Comparison of ENCODE assay signal across 15 cellular contexts in the genomic region with DNA sequence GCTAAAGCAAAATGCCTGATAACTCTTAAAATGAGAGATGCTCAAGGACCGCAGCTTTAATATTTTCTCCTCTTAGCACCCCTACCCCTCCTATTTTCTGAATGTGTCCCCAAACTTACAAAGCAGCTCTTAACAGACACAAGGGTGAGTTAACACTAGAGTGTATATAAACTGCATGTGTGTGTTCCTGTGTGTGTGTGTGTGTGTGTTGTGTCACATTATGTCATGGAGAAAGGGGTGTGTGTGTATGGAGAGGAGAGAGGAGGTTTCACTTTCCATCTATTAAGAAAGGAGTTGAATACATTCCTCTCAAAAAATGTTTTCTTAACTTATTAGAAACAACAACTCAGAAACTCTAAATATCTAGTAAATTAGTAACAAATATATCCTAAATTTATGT. TPM values are rescaled to one million over a fixed set of nuclear protein-coding genes. Genes with fewer than 3 reads are reported as not detected.
DNase-seq lines count a peak whose midpoint lies in the region; ATAC-seq and TF ChIP-seq lines count a peak whose summit lies in the region.
"Had no signal": no experiment of that assay in that cellular context is flagged by ENCODE, and none has a peak within 500 bp of the region (broad histone marks: within the 10 kb centered on the region; RNA-seq: fewer than 3 reads in every experiment).

No MANE protein-coding gene starts in this region.

- 0 out of 2 replicates have a peak, but pooled peaks cover 5% of the 10 kb centered on the region for H3K79me2 ChIP-seq in GM23338 (replicated peaks; ENCODE audit: insufficient read depth)
- peaks cover 26% of the 10 kb centered on the region for H3K79me2 ChIP-seq in parathyroid adenoma

- H3K9ac ChIP-seq in parathyroid adenoma = no peak overlapping the region

- DNase-seq in GM23338 (ENCODE audit: low spot score) (no peak), WTC11 (ENCODE audit: low spot score) (no peak), cardiac muscle cell (ENCODE audit: low read depth in 1 of 2, low spot score in 1 of 2) (no peak), GM13976 (ENCODE audit: low spot score) (no peak), CD1c-positive myeloid dendritic cell (ENCODE audit: extremely low spot score) (no peak)
- DNase-seq in activated T-cell treated with anti-CD3 and anti-CD28 coated beads, Interleukin-2, amount 50 U/mL, for 24 hours = no peak
- DNase-seq: activated CD4-positive, CD25-positive, alpha-beta regulatory T cell; NCI-H510A treated with DMSO at 0.1 percent for 48 hours; SIG-M5; trophoblast cell had no signal

- H3K4me3 ChIP-seq in GM23338 = peak overlapping the region; percentile 65
- peak overlapping the region; percentile 44 for H3K4me3 ChIP-seq in cardiac muscle cell
- peak overlapping the region; percentile 72 for H3K4me3 ChIP-seq in parathyroid adenoma (ENCODE audit: low read depth, low read length)
- H3K4me3 ChIP-seq: HAP-1 had no signal

- H2AFZ ChIP-seq in GM23338 = no peak overlapping the region
- H2AFZ ChIP-seq in parathyroid adenoma = peak overlapping the region; percentile 6

- peak overlapping the region; percentile 89 for H3K4me2 ChIP-seq in GM23338
- peak overlapping the region; percentile 80 for H3K4me2 ChIP-seq in parathyroid adenoma (ENCODE audit: low read length)

- H3K9me3 Mint-ChIP-seq in GM23338 (no peaks in the 10 kb centered on the region), WTC11 (peaks cover 3% of the 10 kb centered on the region)
- no peaks in the 10 kb centered on the region for H3K9me3 Mint-ChIP-seq in activated T-cell treated with anti-CD3 and anti-CD28 coated beads, Interleukin-2, amount 50 U/mL, for 24 hours
- H3K9me3 Mint-ChIP-seq: central memory CD8-positive, alpha-beta T cell had no signal

- H3K4me1 ChIP-seq in GM23338 (ENCODE audit: insufficient read depth) (peaks cover 39% of the 10 kb centered on the region), cardiac muscle cell (ENCODE audit: low read depth) (peaks cover 20% of the 10 kb centered on the region), parathyroid adenoma (peaks cover 40% of the 10 kb centered on the region)
- H3K4me1 ChIP-seq: HAP-1 had no signal

- in situ Hi-C loops in GM13976 (cut with MboI; ENCODE audit: low sequenced_read_pairs, unreplicated experiment) = no loop called here

- H3K9me3 ChIP-seq in cardiac muscle cell (ENCODE audit: low read depth) (no peaks in the 10 kb centered on the region), parathyroid adenoma (ENCODE audit: control insufficient read depth, low read length) (no peaks in the 10 kb centered on the region)
- H3K9me3 ChIP-seq: HAP-1 had no signal

- no peak for ATAC-seq in GM23338
- ATAC-seq in WTC11 = no peak
- ATAC-seq in GM18519 (IDR thresholded peaks at IDR 0.05; ENCODE audit: low FRiP score, unreplicated experiment) = no peak

- H3F3A ChIP-seq in GM23338 (replicated peaks; ENCODE audit: low read depth) = no peaks in the 10 kb centered on the region

- TF ChIP-seq CTCF in GM23338 (conservative IDR thresholded peaks at IDR 0.05; ENCODE audit: low read depth in 2 of 2) (no peak), WTC11 (IDR thresholded peaks at IDR 0.05) (no peak), cardiac muscle cell (IDR thresholded peaks at IDR 0.05; ENCODE audit: low read depth, low read length) (no peak), parathyroid adenoma (IDR thresholded peaks at IDR 0.05) (no peak), GM13976 (IDR thresholded peaks at IDR 0.05; ENCODE audit: borderline replicate concordance, control extremely low read depth, extremely low read depth, insufficient read depth, missing control alignments) (no peak)

- 0 out of 2 replicates have a peak, but pooled peaks cover 7% of the 10 kb centered on the region for H3K9me2 ChIP-seq in GM23338 (ENCODE audit: insufficient read depth)

- H3K27me3 Mint-ChIP-seq in GM23338 (ENCODE audit: insufficient read depth, low read depth, poor library complexity) (peaks cover 14% of the 10 kb centered on the region), WTC11 (ENCODE audit: low read depth) (peaks cover 19% of the 10 kb centered on the region)
- peaks cover 22% of the 10 kb centered on the region for H3K27me3 Mint-ChIP-seq in activated T-cell treated with anti-CD3 and anti-CD28 coated beads, Interleukin-2, amount 50 U/mL, for 24 hours
- H3K27me3 Mint-ChIP-seq: memory B cell had no signal

- POLR2A ChIA-PET in WTC11 (lab: Charles Lee) = no interaction called here

- H3K27ac ChIP-seq in GM23338 (ENCODE audit: low read depth) = no peak overlapping the region
- no peak overlapping the region for H3K27ac ChIP-seq in cardiac muscle cell
- H3K27ac ChIP-seq in parathyroid adenoma = peak overlapping the region; percentile 96

- no peaks in the 10 kb centered on the region for H3K36me3 ChIP-seq in GM23338 (ENCODE audit: insufficient read depth)
- no peaks in the 10 kb centered on the region for H3K36me3 ChIP-seq in cardiac muscle cell
- no peaks in the 10 kb centered on the region for H3K36me3 ChIP-seq in parathyroid adenoma (ENCODE audit: control insufficient read depth, insufficient read depth, low read length)
- H3K36me3 ChIP-seq: HAP-1 had no signal

- peaks cover 50% of the 10 kb centered on the region for H3K4me1 Mint-ChIP-seq in GM23338
- H3K4me1 Mint-ChIP-seq in WTC11 = peaks cover 62% of the 10 kb centered on the region
- H3K4me1 Mint-ChIP-seq in activated T-cell treated with anti-CD3 and anti-CD28 coated beads, Interleukin-2, amount 50 U/mL, for 24 hours (ENCODE audit: low read depth) = no peaks in the 10 kb centered on the region
- H3K4me1 Mint-ChIP-seq: central memory CD8-positive, alpha-beta T cell had no signal

- CTCF ChIA-PET in WTC11 (lab: Charles Lee) = interaction anchor here (1.1 to 3.7 kb wide), 4 partner anchors 113 to 249 kb away, joined by 3 to 27 read pairs (median 6); no protein-coding TSS in a partner anchor

- no peak overlapping the region for H3K27ac Mint-ChIP-seq in GM23338
- 0 out of 2 replicates have a peak overlapping the region, but pooled peaks have one; percentile 13 for H3K27ac Mint-ChIP-seq in WTC11
- no peak overlapping the region for H3K27ac Mint-ChIP-seq in activated T-cell treated with anti-CD3 and anti-CD28 coated beads, Interleukin-2, amount 50 U/mL, for 24 hours
- H3K27ac Mint-ChIP-seq: memory B cell had no signal

- H3K36me3 Mint-ChIP-seq in GM23338 (ENCODE audit: low read depth) = peaks cover 6% of the 10 kb centered on the region; the same call in 1 of the 3 replicates
- H3K36me3 Mint-ChIP-seq in WTC11 = no peaks in the 10 kb centered on the region
- no peaks in the 10 kb centered on the region for H3K36me3 Mint-ChIP-seq in activated T-cell treated with anti-CD3 and anti-CD28 coated beads, Interleukin-2, amount 50 U/mL, for 24 hours (ENCODE audit: low read depth)
- H3K36me3 Mint-ChIP-seq: memory B cell had no signal

- peaks cover 15% of the 10 kb centered on the region for H3K27me3 ChIP-seq in GM23338 (ENCODE audit: insufficient read depth)
- no peaks in the 10 kb centered on the region for H3K27me3 ChIP-seq in cardiac muscle cell
- no peaks in the 10 kb centered on the region for H3K27me3 ChIP-seq in parathyroid adenoma (ENCODE audit: control insufficient read depth, insufficient read depth, low read length)

- H3K4me3 Mint-ChIP-seq in GM23338 = peak overlapping the region; percentile 87
- H3K4me3 Mint-ChIP-seq in WTC11 = peak overlapping the region; percentile 83
- H3K4me3 Mint-ChIP-seq in activated T-cell treated with anti-CD3 and anti-CD28 coated beads, Interleukin-2, amount 50 U/mL, for 24 hours = no peak overlapping the region
- H3K4me3 Mint-ChIP-seq: central memory CD8-positive, alpha-beta T cell; memory B cell had no signal

- no peaks in the 10 kb centered on the region for H4K20me1 ChIP-seq in GM23338 (replicated peaks; ENCODE audit: insufficient read depth)

TF ChIP-seq in GM23338, 12 proteins besides CTCF, POLR2A, EP300 and RAD21:
- TF ChIP-seq STAT1 (IDR thresholded peaks at IDR 0.05; ENCODE audit: unreplicated experiment) (no peak), CREB1 (CRISPR knock-in tag; IDR thresholded peaks at IDR 0.05; ENCODE audit: low read depth) (0 out of 2 replicates have a peak, but pooled peaks have one; percentile 7)

TF ChIP-seq in WTC11, 78 proteins besides CTCF, POLR2A, EP300 and RAD21:
- TF ChIP-seq SOX15 (CRISPR knock-in tag; IDR thresholded peaks at IDR 0.05) (no peak), NR3C1 (CRISPR knock-in tag; conservative IDR thresholded peaks at IDR 0.05; ENCODE audit: low read depth) (no peak), GABPB1 (CRISPR knock-in tag; IDR thresholded peaks at IDR 0.05) (no peak)

RNA-seq across cellular contexts. Expression of a gene that starts 1.2 kb away (rescaled TPM):
- total RNA-seq in GM23338 (2014; rRNA removed; shearing (Covaris generic)) = 18.5 and 20.1 TPM in 2 replicates
- 39.4 and 42.2 TPM in 2 replicates for polyA plus RNA-seq in GM23338 (2016; fragmentation: Nextera tagmentation; extraction: Ambion mirVana)
- total RNA-seq in WTC11 (2021) = 13.7 to 18.9 TPM (median 14.4 TPM) in 3 replicates
- 82.1 and 183 TPM in 2 replicates for total RNA-seq in cardiac muscle cell
- 68.5 and 125 TPM in 2 replicates for polyA plus RNA-seq in cardiac muscle cell
